Comparison of ENCODE assay signal across 14 cellular contexts in genomic region chr19:4647676-4648644, GRCh38. TPM values are rescaled to one million over a fixed set of nuclear protein-coding genes. Genes with fewer than 3 reads are reported as not detected.
DNase-seq lines count a peak whose midpoint lies in the region; ATAC-seq and TF ChIP-seq lines count a peak whose summit lies in the region.
"Had no signal": no experiment of that assay in that cellular context is flagged by ENCODE, and none has a peak within 500 bp of the region (broad histone marks: within the 10 kb centered on the region; RNA-seq: fewer than 3 reads in every experiment).

No MANE protein-coding gene starts in this region.

- no peaks in the 10 kb centered on the region for H3K4me1 Mint-ChIP-seq in endodermal cell

- no peaks in the 10 kb centered on the region for H3K27me3 Mint-ChIP-seq in endodermal cell (ENCODE audit: insufficient read depth)
- H3K27me3 Mint-ChIP-seq: IgD-negative memory B cell; stimulated activated naive CD8-positive, alpha-beta T cell treated with anti-CD3 and anti-CD28 coated beads, Interleukin-15, Interleukin-2, amounts not matched to agents 100 ng/mL and 50 ng/mL, for 24 hours had no signal

- H3K4me1 ChIP-seq in endodermal cell (ENCODE audit: control insufficient read depth, insufficient read depth, low read length): no peaks in the 10 kb centered on the region
- peaks cover 0 to 4% of the 10 kb centered on the region in 2 donors for H3K4me1 ChIP-seq in lung (ENCODE audit: control insufficient read depth in 2 of 2, insufficient read depth in 2 of 2, low read length in 2 of 2)
- H3K4me1 ChIP-seq in upper lobe of left lung: peaks cover 0 to 18% (median 9%) of the 10 kb centered on the region in 4 donors

- no peak for ATAC-seq in lung (ENCODE audit: insufficient read depth, low FRiP score)
- ATAC-seq in upper lobe of left lung (ENCODE audit: low FRiP score in 2 of 2): peak; percentile 13 to 44

- H3K27ac ChIP-seq in endodermal cell (ENCODE audit: low read depth, low read length) (peak overlapping the region; percentile 24), lung (ENCODE audit: low read depth in 1 of 2, low read length in 1 of 2) (peak overlapping the region; percentile 57 to 63), upper lobe of left lung (peak overlapping the region; percentile 0 to 63 (median 40))
- H3K27ac ChIP-seq: 22Rv1 had no signal

- H3K36me3 Mint-ChIP-seq in endodermal cell (ENCODE audit: low read depth): peaks cover 24% of the 10 kb centered on the region
- H3K36me3 Mint-ChIP-seq: IgD-negative memory B cell had no signal

- H3K9me3 ChIP-seq in endodermal cell (ENCODE audit: control insufficient read depth, low read length) (no peaks in the 10 kb centered on the region), lung (ENCODE audit: control insufficient read depth in 2 of 2, insufficient read depth in 1 of 2, low read length in 1 of 2) (no peaks in the 10 kb centered on the region), upper lobe of left lung (no peaks in the 10 kb centered on the region)

- TF ChIP-seq POLR2A in upper lobe of left lung (IDR thresholded peaks at IDR 0.05): no peak

- TF ChIP-seq CTCF in endodermal cell (conservative IDR thresholded peaks at IDR 0.05): peak; percentile 43
- TF ChIP-seq CTCF in lung (IDR thresholded peaks at IDR 0.05; ENCODE audit: control extremely low read depth, extremely low read depth): no peak
- TF ChIP-seq CTCF in upper lobe of left lung (IDR thresholded peaks at IDR 0.05): no peak

- in situ Hi-C loops in ACHN (cut with HindIII; ENCODE audit: low pct_ligation_motif_present, low pct_unique_long_range_greater_than_20kb, low sequenced_read_pairs): no loop called here

- H3K36me3 ChIP-seq in endodermal cell (ENCODE audit: control insufficient read depth, insufficient read depth, low read length): peaks cover 3% of the 10 kb centered on the region
- peaks cover 0 to 12% of the 10 kb centered on the region in 2 donors for H3K36me3 ChIP-seq in lung (ENCODE audit: control insufficient read depth in 2 of 2, insufficient read depth in 2 of 2, low read length in 2 of 2)
- peaks cover 0 to 14% (median 10%) of the 10 kb centered on the region in 4 donors for H3K36me3 ChIP-seq in upper lobe of left lung

- peak; percentile 64 for DNase-seq in DMS 273 (lab: John Stamatoyannopoulos, UW; ENCODE audit: unreplicated experiment)
- no peak for DNase-seq in DMS 273 treated with DMSO at 0.1 percent for 48 hours (lab: John Stamatoyannopoulos, UW)
- peak; percentile 81 for DNase-seq in endodermal cell
- DNase-seq in lung (ENCODE audit: low spot score): no peak
- no peak for DNase-seq in upper lobe of left lung
- no peak for DNase-seq in kidney tubule cell (ENCODE audit: low spot score)
- no peak for DNase-seq in ACHN
- DNase-seq in activated T-cell treated with anti-CD3 and anti-CD28 coated beads, Interleukin-2, amount 50 U/mL, for 48 hours: no peak
- DNase-seq: kidney glomerular epithelial cell, NCI-H510A had no signal

- no peaks in the 10 kb centered on the region for H3K27me3 ChIP-seq in endodermal cell (ENCODE audit: control insufficient read depth, insufficient read depth, low read length, poor library complexity, severe bottlenecking)
- H3K27me3 ChIP-seq in lung (ENCODE audit: control insufficient read depth, insufficient read depth): no peaks in the 10 kb centered on the region
- no peaks in the 10 kb centered on the region for H3K27me3 ChIP-seq in upper lobe of left lung

- H3K9ac ChIP-seq in endodermal cell (ENCODE audit: extremely low read depth, low read length, poor library complexity, severe bottlenecking): no peak overlapping the region

- WGBS in endodermal cell (ENCODE audit: insufficient coverage in 1 of 2, insufficient read length in 1 of 2), 2 experiments: 84 to 92% methylated on average over 8 to 20 of the region's 20 CpGs
- WGBS in lung, 2 donors: 59 to 60% methylated on average over 19 to 20 of the region's 20 CpGs
- 61 to 82% methylated on average over 5 to 19 of the region's 20 CpGs for WGBS in upper lobe of left lung, 2 donors

- H3K27ac Mint-ChIP-seq in endodermal cell: peak overlapping the region; percentile 35
- H3K27ac Mint-ChIP-seq: activated T-helper 2 cell treated with anti-CD3 and anti-CD28 coated beads, Interferon-gamma antibody, Interleukin-2, Interleukin-4, amounts not matched to agents 10 μg/mL and 5 μg/mL and 100 μg/mL, durations not matched to agents 14 hours and 24 hours and 36 hours; stimulated activated naive CD8-positive, alpha-beta T cell treated with anti-CD3 and anti-CD28 coated beads, Interleukin-15, Interleukin-2, amounts not matched to agents 100 ng/mL and 50 ng/mL, for 24 hours had no signal

- no peak overlapping the region for H3K4me3 ChIP-seq in endodermal cell (ENCODE audit: low read length)
- H3K4me3 ChIP-seq in lung: no peak overlapping the region
- no peak overlapping the region for H3K4me3 ChIP-seq in upper lobe of left lung

- no peaks in the 10 kb centered on the region for H3K9me3 Mint-ChIP-seq in endodermal cell
- H3K9me3 Mint-ChIP-seq: activated T-helper 2 cell treated with anti-CD3 and anti-CD28 coated beads, Interferon-gamma antibody, Interleukin-2, Interleukin-4, amounts not matched to agents 10 μg/mL and 5 μg/mL and 100 μg/mL, durations not matched to agents 14 hours and 24 hours and 36 hours; IgD-negative memory B cell; stimulated activated naive CD8-positive, alpha-beta T cell treated with anti-CD3 and anti-CD28 coated beads, Interleukin-15, Interleukin-2, amounts not matched to agents 100 ng/mL and 50 ng/mL, for 24 hours had no signal

- no peak for TF ChIP-seq EP300 in upper lobe of left lung (IDR thresholded peaks at IDR 0.05)

- no peak overlapping the region for H3K4me3 Mint-ChIP-seq in endodermal cell
- H3K4me3 Mint-ChIP-seq: stimulated activated naive CD8-positive, alpha-beta T cell treated with anti-CD3 and anti-CD28 coated beads, Interleukin-15, Interleukin-2, amounts not matched to agents 100 ng/mL and 50 ng/mL, for 24 hours had no signal

RNA-seq across cellular contexts. Expression of gene TNFAIP8L1, which starts 8.6 kb away (rescaled TPM):
- total RNA-seq in endodermal cell (10 to 100 TPM; 18.1 to 25.5 TPM), lung (10 to 100 TPM; 18.5 to 22.0 TPM), upper lobe of left lung (10 to 100 TPM in 3 of 6 donors, 1 to 10 TPM in 3; 4.4 to 17.5 (median 11.4) TPM)
- 12.1 TPM for polyA plus RNA-seq in endodermal cell (2013, experiment 1 of 2)
- polyA plus RNA-seq in endodermal cell (2013, experiment 2 of 2): 12.3 TPM
- polyA plus RNA-seq in lung: 10 to 100 TPM; 12.1 to 12.9 TPM

RNA-seq across cellular contexts. Expression of gene MYDGF, which starts 22.2 kb away (rescaled TPM):
- total RNA-seq in endodermal cell (10 to 100 TPM; 58.7 to 64.0 TPM), lung (100 to 1,000 TPM in 1 of 2 donors, 10 to 100 TPM in 1; 70.4 to 157 TPM), upper lobe of left lung (100 to 1,000 TPM in 1 of 6 donors, 10 to 100 TPM in 4, 1 to 10 TPM in 1; 6.3 to 121 (median 67.1) TPM)
- polyA plus RNA-seq in endodermal cell (2013, experiment 1 of 2): 93.0 TPM
- 93.7 TPM for polyA plus RNA-seq in endodermal cell (2013, experiment 2 of 2)
- polyA plus RNA-seq in lung: 100 to 1,000 TPM; 127 to 280 TPM

Comparison
In these comparisons a context has a peak if more than half of its experiments do, and no peak if none do; other contexts are left out.
1. DNase-seq: peak in DMS 273 (single experiment) and endodermal cell (single experiment); none in DMS 273 treated with DMSO at 0.1 percent for 48 hours (single experiment), lung (single experiment), upper lobe of left lung (0 of 2), kidney tubule cell (single experiment), ACHN (single experiment) and activated T-cell treated with anti-CD3 and anti-CD28 coated beads, Interleukin-2, amount 50 U/mL, for 48 hours (0 of 2).
2. Peak in every context shown above with its lines, with median percentiles within 50 percentile points of each other: H3K27ac ChIP-seq.